Comparison of ENCODE assay signal across 3 cellular contexts in the genomic region with DNA sequence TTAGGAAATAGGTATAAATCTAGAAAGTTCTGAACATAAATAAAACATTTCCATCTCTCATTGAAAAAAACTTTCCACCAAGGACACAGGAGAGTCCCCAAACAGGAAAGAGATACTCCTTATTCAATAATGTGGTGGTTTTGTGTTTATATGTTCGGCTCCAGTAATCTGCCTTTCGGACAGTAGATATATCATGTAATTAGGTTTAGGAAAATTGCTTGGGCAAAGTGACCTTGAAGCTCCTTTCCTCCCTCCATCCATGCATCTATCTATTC.
"Had no signal": no experiment of that assay in that cellular context is flagged by ENCODE, and none has a peak within 500 bp of the region (broad histone marks: within the 10 kb centered on the region; RNA-seq: fewer than 3 reads in every experiment).

No MANE protein-coding gene starts in this region.

- ATAC-seq: GM12878 had no signal

- DNase-seq: GDM1, GF-D8 had no signal
